In genomic region chr5:91436241-91436640, GRCh38 we compare ENCODE assay signal across 31 cellular contexts.
"Had no signal": no experiment of that assay in that cellular context is flagged by ENCODE, and none has a peak within 500 bp of the region (broad histone marks: within the 10 kb centered on the region; RNA-seq: fewer than 3 reads in every experiment).

No MANE protein-coding gene starts in this region.

- H3K27ac Mint-ChIP-seq: activated CD4-positive, alpha-beta memory T cell treated with anti-CD3 and anti-CD28 coated beads for 36 hours; activated CD4-positive, alpha-beta T cell treated with anti-CD3 and anti-CD28 coated beads for 36 hours; activated CD4-positive, alpha-beta T cell treated with anti-CD3 and anti-CD28 coated beads, Interleukin-2, amount 10 ng/mL, durations not matched to agents 24 days and 14 days; activated CD8-positive, alpha-beta memory T cell treated with anti-CD3 and anti-CD28 coated beads, Interleukin-2, amount 10 ng/mL, durations not matched to agents 7 days and 5 days; activated CD8-positive, alpha-beta T cell treated with anti-CD3 and anti-CD28 coated beads, Interleukin-2, amount 10 ng/mL, durations not matched to agents 7 days and 5 days; activated naive CD4-positive, alpha-beta T cell treated with anti-CD3 and anti-CD28 coated beads for 36 hours; activated naive CD4-positive, alpha-beta T cell treated with anti-CD3 and anti-CD28 coated beads, Interleukin-2, amount 50 U/mL, for 24 hours; activated naive CD8-positive, alpha-beta T cell treated with anti-CD3 and anti-CD28 coated beads for 36 hours; activated naive CD8-positive, alpha-beta T cell treated with anti-CD3 and anti-CD28 coated beads, Interleukin-2, amount 50 U/mL, for 24 hours; activated T-helper 1 cell treated with anti-CD3 and anti-CD28 coated beads, Interleukin-12 subunit alpha, Interleukin-12 subunit beta, Interleukin-2, Interleukin-4 antibody, amounts not matched to agents 30 ng/mL and 10 ng/mL and 1 ng/mL, durations not matched to agents 14 hours and 24 hours and 36 hours; activated T-helper 2 cell treated with anti-CD3 and anti-CD28 coated beads, Interferon-gamma antibody, Interleukin-2, Interleukin-4, amounts not matched to agents 10 μg/mL and 5 μg/mL and 100 μg/mL, durations not matched to agents 14 hours and 24 hours and 36 hours; dendritic cell treated with granulocyte-macrophage colony-stimulating factor and Interleukin-4, amounts not matched to agents 40 ng/mL and 50 ng/mL, for 4 days had no signal

- H3K4me3 ChIP-seq: adrenal gland, body of pancreas, coronary artery, dorsolateral prefrontal cortex, esophagus squamous epithelium, gastroesophageal sphincter had no signal

- H3K36me3 Mint-ChIP-seq: activated CD4-positive, alpha-beta memory T cell treated with anti-CD3 and anti-CD28 coated beads for 36 hours; activated CD8-positive, alpha-beta memory T cell treated with anti-CD3 and anti-CD28 coated beads, Interleukin-2, amount 10 ng/mL, durations not matched to agents 7 days and 5 days; activated naive CD4-positive, alpha-beta T cell treated with anti-CD3 and anti-CD28 coated beads, Interleukin-2, amount 50 U/mL, for 24 hours had no signal

- H3K27me3 ChIP-seq: adrenal gland, body of pancreas, dorsolateral prefrontal cortex, esophagus squamous epithelium, gastroesophageal sphincter had no signal

- H3K4me3 Mint-ChIP-seq: activated CD4-positive, alpha-beta memory T cell treated with anti-CD3 and anti-CD28 coated beads for 36 hours; activated CD4-positive, alpha-beta T cell treated with anti-CD3 and anti-CD28 coated beads for 36 hours; activated CD4-positive, alpha-beta T cell treated with anti-CD3 and anti-CD28 coated beads, Interleukin-2, amount 10 ng/mL, durations not matched to agents 24 days and 14 days; activated CD8-positive, alpha-beta memory T cell treated with anti-CD3 and anti-CD28 coated beads, Interleukin-2, amount 10 ng/mL, durations not matched to agents 7 days and 5 days; activated CD8-positive, alpha-beta T cell treated with anti-CD3 and anti-CD28 coated beads, Interleukin-2, amount 10 ng/mL, durations not matched to agents 7 days and 5 days; activated naive CD4-positive, alpha-beta T cell treated with anti-CD3 and anti-CD28 coated beads for 36 hours; activated naive CD4-positive, alpha-beta T cell treated with anti-CD3 and anti-CD28 coated beads, Interleukin-2, amount 50 U/mL, for 24 hours; activated naive CD8-positive, alpha-beta T cell treated with anti-CD3 and anti-CD28 coated beads for 36 hours; activated naive CD8-positive, alpha-beta T cell treated with anti-CD3 and anti-CD28 coated beads, Interleukin-2, amount 50 U/mL, for 24 hours; activated T-helper 1 cell treated with anti-CD3 and anti-CD28 coated beads, Interleukin-12 subunit alpha, Interleukin-12 subunit beta, Interleukin-2, Interleukin-4 antibody, amounts not matched to agents 30 ng/mL and 10 ng/mL and 1 ng/mL, durations not matched to agents 14 hours and 24 hours and 36 hours; central memory CD8-positive, alpha-beta T cell; dendritic cell treated with granulocyte-macrophage colony-stimulating factor and Interleukin-4, amounts not matched to agents 40 ng/mL and 50 ng/mL, for 4 days; effector memory CD8-positive, alpha-beta T cell had no signal

- H3K36me3 ChIP-seq: adrenal gland, esophagus squamous epithelium, gastroesophageal sphincter had no signal

- ATAC-seq: activated CD4-positive, alpha-beta T cell treated with anti-CD3 and anti-CD28 coated beads for 36 hours; activated CD8-positive, alpha-beta memory T cell treated with anti-CD3 and anti-CD28 coated beads, Interleukin-2, amount 10 ng/mL, durations not matched to agents 7 days and 5 days; activated CD8-positive, alpha-beta T cell treated with anti-CD3 and anti-CD28 coated beads, Interleukin-2, amount 10 ng/mL, durations not matched to agents 7 days and 5 days; activated naive CD8-positive, alpha-beta T cell treated with anti-CD3 and anti-CD28 coated beads, Interleukin-2, amount 50 U/mL, for 24 hours; body of pancreas; effector memory CD8-positive, alpha-beta T cell; gastroesophageal sphincter had no signal

- DNase-seq: activated CD4-positive, alpha-beta memory T cell treated with anti-CD3 and anti-CD28 coated beads for 36 hours; activated CD4-positive, alpha-beta T cell treated with anti-CD3 and anti-CD28 coated beads for 36 hours; activated CD4-positive, alpha-beta T cell treated with anti-CD3 and anti-CD28 coated beads, Interleukin-2, amount 10 ng/mL, durations not matched to agents 24 days and 14 days; activated CD4-positive, CD25-positive, alpha-beta regulatory T cell; activated CD4-positive, CD25-positive, alpha-beta regulatory T cell treated with anti-CD3 and anti-CD28 coated beads, Interleukin-2, amount 50 U/mL, for 72 hours; activated CD8-positive, alpha-beta memory T cell treated with anti-CD3 and anti-CD28 coated beads, Interleukin-2, amount 10 ng/mL, durations not matched to agents 7 days and 5 days; activated CD8-positive, alpha-beta memory T cell treated with anti-CD3 and anti-CD28 coated beads, Interleukin-2, amount 50 U/mL, for 4 hours; activated CD8-positive, alpha-beta T cell treated with anti-CD3 and anti-CD28 coated beads, Interleukin-2, amount 10 ng/mL, durations not matched to agents 7 days and 5 days; activated effector memory CD4-positive, alpha-beta T cell treated with anti-CD3 and anti-CD28 coated beads, Interleukin-2, amount 50 U/mL, for 16 hours; activated naive CD4-positive, alpha-beta T cell treated with anti-CD3 and anti-CD28 coated beads for 36 hours; activated naive CD8-positive, alpha-beta T cell treated with anti-CD3 and anti-CD28 coated beads for 36 hours; activated naive CD8-positive, alpha-beta T cell treated with anti-CD3 and anti-CD28 coated beads, Interleukin-2, amount 50 U/mL, for 24 hours; activated T-cell treated with anti-CD3 and anti-CD28 coated beads, Interleukin-2, amount 50 U/mL, for 1 hour; activated T-cell treated with anti-CD3 and anti-CD28 coated beads, Interleukin-2, amount 50 U/mL, for 48 hours; adrenal gland; amygdala; aorta; body of pancreas; dorsolateral prefrontal cortex; effector memory CD8-positive, alpha-beta T cell; erythroblast; esophagus squamous epithelium; foreskin melanocyte; T-helper 2 cell had no signal

- H3K9me3 ChIP-seq: adrenal gland, body of pancreas, esophagus squamous epithelium, gastroesophageal sphincter had no signal

- H3K4me1 ChIP-seq: adrenal gland, body of pancreas, esophagus squamous epithelium, gastroesophageal sphincter had no signal

- H3K27me3 Mint-ChIP-seq: activated CD4-positive, alpha-beta memory T cell treated with anti-CD3 and anti-CD28 coated beads for 36 hours; activated CD4-positive, alpha-beta T cell treated with anti-CD3 and anti-CD28 coated beads for 36 hours; activated CD4-positive, alpha-beta T cell treated with anti-CD3 and anti-CD28 coated beads, Interleukin-2, amount 10 ng/mL, durations not matched to agents 24 days and 14 days; activated CD8-positive, alpha-beta memory T cell treated with anti-CD3 and anti-CD28 coated beads, Interleukin-2, amount 10 ng/mL, durations not matched to agents 7 days and 5 days; activated naive CD4-positive, alpha-beta T cell treated with anti-CD3 and anti-CD28 coated beads, Interleukin-2, amount 50 U/mL, for 24 hours; activated naive CD8-positive, alpha-beta T cell treated with anti-CD3 and anti-CD28 coated beads for 36 hours; activated naive CD8-positive, alpha-beta T cell treated with anti-CD3 and anti-CD28 coated beads, Interleukin-2, amount 50 U/mL, for 24 hours; central memory CD8-positive, alpha-beta T cell; dendritic cell treated with granulocyte-macrophage colony-stimulating factor and Interleukin-4, amounts not matched to agents 40 ng/mL and 50 ng/mL, for 4 days; effector memory CD8-positive, alpha-beta T cell had no signal

- H3K27ac ChIP-seq: adrenal gland, body of pancreas, coronary artery, dorsolateral prefrontal cortex, esophagus squamous epithelium, gastroesophageal sphincter had no signal

- H3K9me3 Mint-ChIP-seq: activated CD4-positive, alpha-beta memory T cell treated with anti-CD3 and anti-CD28 coated beads for 36 hours; activated CD4-positive, alpha-beta T cell treated with anti-CD3 and anti-CD28 coated beads, Interleukin-2, amount 10 ng/mL, durations not matched to agents 24 days and 14 days; activated naive CD4-positive, alpha-beta T cell treated with anti-CD3 and anti-CD28 coated beads for 36 hours; activated naive CD4-positive, alpha-beta T cell treated with anti-CD3 and anti-CD28 coated beads, Interleukin-2, amount 50 U/mL, for 24 hours; activated naive CD8-positive, alpha-beta T cell treated with anti-CD3 and anti-CD28 coated beads, Interleukin-2, amount 50 U/mL, for 24 hours; activated T-helper 1 cell treated with anti-CD3 and anti-CD28 coated beads, Interleukin-12 subunit alpha, Interleukin-12 subunit beta, Interleukin-2, Interleukin-4 antibody, amounts not matched to agents 30 ng/mL and 10 ng/mL and 1 ng/mL, durations not matched to agents 14 hours and 24 hours and 36 hours; activated T-helper 2 cell treated with anti-CD3 and anti-CD28 coated beads, Interferon-gamma antibody, Interleukin-2, Interleukin-4, amounts not matched to agents 10 μg/mL and 5 μg/mL and 100 μg/mL, durations not matched to agents 14 hours and 24 hours and 36 hours; central memory CD8-positive, alpha-beta T cell; dendritic cell treated with granulocyte-macrophage colony-stimulating factor and Interleukin-4, amounts not matched to agents 40 ng/mL and 50 ng/mL, for 4 days; effector memory CD8-positive, alpha-beta T cell had no signal
